Comparison of ENCODE assay signal across 9 cellular contexts in genomic region chr20:58228484-58229197, GRCh38. TPM values are rescaled to one million over a fixed set of nuclear protein-coding genes. Genes with fewer than 3 reads are reported as not detected.
DNase-seq lines count a peak whose midpoint lies in the region; ATAC-seq, FAIRE-seq and TF ChIP-seq lines count a peak whose summit lies in the region.
"Had no signal": no experiment of that assay in that cellular context is flagged by ENCODE, and none has a peak within 500 bp of the region (broad histone marks: within the 10 kb centered on the region; RNA-seq: fewer than 3 reads in every experiment).

A gene with protein sequence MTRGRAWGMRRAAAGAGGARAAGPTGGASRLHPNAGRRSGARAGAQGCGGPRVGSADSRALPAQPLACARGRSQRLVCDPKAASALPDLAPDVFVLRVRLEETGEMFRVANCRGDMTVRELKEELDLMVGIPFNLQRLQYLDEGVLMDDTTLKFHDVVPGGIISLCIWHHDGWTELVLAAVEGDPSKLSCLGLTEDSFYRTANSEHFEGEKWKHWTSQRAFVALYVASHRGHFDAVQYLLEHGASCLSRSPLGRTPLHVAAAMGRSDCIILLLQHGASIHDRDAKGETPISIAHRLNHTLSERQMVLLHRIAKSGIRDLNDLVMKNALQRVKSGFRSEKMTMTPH (minus strand): TSS chr20:58228653. CDS start chr20:58228653, 0 bp downstream.

- no peaks in the 10 kb centered on the region for H3K36me3 Mint-ChIP-seq in memory B cell

- POLR2A ChIA-PET in GM12878 (lab: Charles Lee) = no interaction called here

- peak within 1 kb of the TSS; percentile 42 for H3K27ac Mint-ChIP-seq in memory B cell

- H3K9me3 ChIP-seq in GM12878 (replicated peaks; ENCODE audit: control insufficient read depth, insufficient read depth, low read length) = no peaks in the 10 kb centered on the region

- no TSS peak for BruUV-seq in GM12878 (replicated peaks; lab: Mats Ljungman, UMichigan)

- no peak for TF ChIP-seq RAD21 in GM12878 (IDR thresholded peaks at IDR 0.05; ENCODE audit: insufficient read depth, low read depth, low read length)

- WGBS in GM12878 (ENCODE audit: insufficient coverage, insufficient replicate concordance, low lambda C conversion rate, missing lambda C conversion rate) = 49% methylated on average over 29 of the region's 74 CpGs
- WGBS in urinary bladder = 4% methylated on average over 74 of the region's 74 CpGs

- intact Hi-C loops in GM12878 (cut with micrococcal nuclease; ENCODE audit: unreplicated experiment) = no loop called here

- RAD21 ChIA-PET in GM12878 (lab: Charles Lee; ENCODE audit: unreplicated experiment) = no interaction called here

- no peaks in the 10 kb centered on the region for H3K4me1 ChIP-seq in GM12878 (ENCODE audit: control insufficient read depth, insufficient read depth, low read length)
- H3K4me1 ChIP-seq in urinary bladder (ENCODE audit: insufficient read depth) = peaks cover 1% of the 10 kb centered on the region

- H3K79me2 ChIP-seq in GM12878 (ENCODE audit: control insufficient read depth, insufficient read depth, low read length) = no peaks in the 10 kb centered on the region

- no peak for TF ChIP-seq CTCF in GM12878 (IDR thresholded peaks at IDR 0.05 in 2 of 3, conservative IDR thresholded peaks at IDR 0.05 in 1 of 3; ENCODE audit: control insufficient read depth in 2 of 3, extremely low read depth in 1 of 3, insufficient read depth in 1 of 3, low read depth in 3 of 3, low read length in 3 of 3)

- no peaks in the 10 kb centered on the region for H4K20me1 ChIP-seq in GM12878 (ENCODE audit: control insufficient read depth, insufficient read depth)

- DNase-seq in DMS79 (lab: John Stamatoyannopoulos, UW) (peak; percentile 51), T follicular helper cell (ENCODE audit: low read depth) (peak; percentile 67), GM12878 (ENCODE audit: low read depth, low spot score) (no peak), memory B cell (ENCODE audit: low spot score in 2 of 2) (peak; percentile 45 to 46), middle frontal gyrus (ENCODE audit: extremely low spot score, low spot score) (no peak)

- no peaks in the 10 kb centered on the region; a peak in 1 of 4 replicates for H3K36me3 ChIP-seq in GM12878 (ENCODE audit: control insufficient read depth in 2 of 2, insufficient read depth in 2 of 2, low read length in 1 of 2)
- H3K36me3 ChIP-seq in urinary bladder (ENCODE audit: insufficient read depth) = no peaks in the 10 kb centered on the region

- H3K4me3 ChIP-seq in GM12878 = no peak within 1 kb of the TSS
- peak within 1 kb of the TSS; percentile 35 for H3K4me3 ChIP-seq in urinary bladder (ENCODE audit: low read depth, low read length)

- no peak for TF ChIP-seq EP300 in GM12878 (IDR thresholded peaks at IDR 0.05; ENCODE audit: borderline replicate concordance in 1 of 2, control insufficient read depth in 1 of 2, low read depth in 2 of 2, low read length in 2 of 2)

- peaks cover 6% of the 10 kb centered on the region for H3K4me1 Mint-ChIP-seq in memory B cell

- CTCF ChIA-PET in GM12878 (lab: Yijun Ruan, JAX) = no interaction called here

- no peak for TF ChIP-seq POLR2A in GM12878 (IDR thresholded peaks at IDR 0.05; ENCODE audit: low read depth, low read length)

- ATAC-seq in GM12878 = peak; percentile 21; the same call in 1 of the 3 replicates
- ATAC-seq in memory B cell (ENCODE audit: low read depth) = peak; percentile 89
- ATAC-seq in GM19328 (IDR thresholded peaks at IDR 0.05; ENCODE audit: unreplicated experiment) = no peak
- ATAC-seq in GM21576 (IDR thresholded peaks at IDR 0.05; ENCODE audit: unreplicated experiment) = no peak

- H3K27me3 Mint-ChIP-seq in memory B cell = peaks cover 22% of the 10 kb centered on the region

- no peak for FAIRE-seq in GM12878 (lab: Jason Lieb, UNC)

- H2AFZ ChIP-seq in GM12878 (ENCODE audit: control insufficient read depth, low read depth, low read length) = no peak within 1 kb of the TSS

- no peaks in the 10 kb centered on the region for H3K9me3 Mint-ChIP-seq in memory B cell

- SMC1A ChIA-PET in GM12878 (lab: Charles Lee; ENCODE audit: uncharacterized antibody, unreplicated experiment) = no interaction called here

- in situ Hi-C loops in GM12878 (cut with MboI) = loop anchor here (25.0 kb wide), 1 partner anchor 459 kb away; the partner anchor contains the start of gene NPEPL1

- H3K4me3 Mint-ChIP-seq in memory B cell = peak within 1 kb of the TSS; percentile 25

- H3K27ac ChIP-seq in GM12878 (ENCODE audit: control insufficient read depth, insufficient read depth) = no peak within 1 kb of the TSS
- no peak within 1 kb of the TSS for H3K27ac ChIP-seq in urinary bladder (ENCODE audit: low read depth)

- H3K9ac ChIP-seq in GM12878 (ENCODE audit: control insufficient read depth, insufficient read depth, low read length) = no peak within 1 kb of the TSS

- no peak within 1 kb of the TSS for H3K4me2 ChIP-seq in GM12878 (ENCODE audit: control insufficient read depth, insufficient read depth)

- peaks cover 8 to 15% of the 10 kb centered on the region in 2 experiments for H3K27me3 ChIP-seq in GM12878 (replicated peaks in 1 of 2; ENCODE audit: control insufficient read depth in 2 of 2, insufficient read depth in 2 of 2, low read length in 1 of 2)

TF ChIP-seq in GM12878, 131 proteins besides CTCF, POLR2A, EP300 and RAD21:
- peak; percentile 93 for TF ChIP-seq SUZ12 (IDR thresholded peaks at IDR 0.05; ENCODE audit: unreplicated experiment)
- no peak for TF ChIP-seq MEF2A (IDR thresholded peaks at IDR 0.05; ENCODE audit: insufficient read depth, low read depth, low read length)
- no peak for TF ChIP-seq RFX5 (IDR thresholded peaks at IDR 0.05; ENCODE audit: low read depth, low read length)

RNA-seq across cellular contexts. Expression of the gene that starts here (rescaled TPM):
- total RNA-seq in GM12878 (2013; cell fraction: nucleolus; rRNA removed) = not detected in 2 replicates
- total RNA-seq in GM12878 (2014; rRNA removed) (not detected in 2 replicates), GM12878 (2014; rRNA removed; fragmentation: Illumina TruSeq; extraction: Trizol) (not detected in 2 replicates), GM12878 (2021) (not detected in 2 replicates), urinary bladder (not detected)
- not detected for polyA plus RNA-seq in GM12878 (2011; ENCODE audit: low read depth)
- polyA plus RNA-seq in GM12878 (2011; rRNA removed) (not detected in 2 replicates), GM12878 (2014; fragmentation: Illumina TruSeq; extraction: Trizol) (not detected in 2 replicates), GM12878 (2014; fragmentation: Nextera tagmentation; extraction: Ambion mirVana) (not detected), GM12878 (2014; rRNA removed) (not detected in 2 replicates), GM12878 (2016; fragmentation: Nextera tagmentation; extraction: Ambion mirVana) (not detected), urinary bladder (not detected)
- polyA plus RNA-seq in GM12878 (2011; cell fraction: cytosol; rRNA removed) = not detected in 2 replicates
- polyA plus RNA-seq in GM12878 (2011; cell fraction: nucleus; rRNA removed) = not detected in 2 replicates
- polyA plus RNA-seq in GM12878 (2012) = not detected in 2 replicates
- polyA minus RNA-seq in GM12878 (2011; rRNA and poly(A)+ RNA removed) = not detected in 2 replicates
- polyA minus RNA-seq in GM12878 (2011; cell fraction: cytosol; rRNA and poly(A)+ RNA removed) = not detected in 2 replicates
- not detected in 2 replicates for polyA minus RNA-seq in GM12878 (2011; cell fraction: nucleus; rRNA and poly(A)+ RNA removed)
- total RNA-seq: glomerular endothelial cell had no signal

Comparison
In these comparisons a context has a peak if more than half of its experiments do, and no peak if none do; other contexts are left out.
1. Peak in ATAC-seq in GM12878; RNA of the gene not detected or under 1 TPM.
2. DNase-seq: peak in DMS79 (single experiment), T follicular helper cell (single experiment) and memory B cell (2 of 2); none in GM12878 (single experiment) and middle frontal gyrus (single experiment).